In the genomic region with DNA sequence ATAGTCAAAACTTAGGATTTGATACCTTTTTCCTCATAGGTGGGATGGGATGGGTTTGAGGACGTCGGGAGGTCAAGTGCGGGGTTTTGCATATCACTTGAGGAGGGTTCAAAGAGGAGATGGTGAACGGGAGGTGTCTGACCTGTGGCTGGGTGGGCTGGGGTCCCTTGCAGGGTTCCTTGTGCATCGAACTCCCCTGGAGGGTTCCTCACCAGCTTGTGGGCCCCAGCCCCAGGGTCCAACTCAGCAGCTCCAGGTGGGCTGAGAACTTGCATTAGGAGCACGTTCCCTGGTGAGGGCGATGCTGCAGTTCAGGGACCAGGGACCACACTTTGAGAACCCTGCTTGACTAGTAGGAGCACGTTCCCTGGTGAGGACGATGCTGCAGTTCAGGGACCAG, we compare ENCODE assay signal across 19 cellular contexts. TPM values are rescaled to one million over a fixed set of nuclear protein-coding genes. Genes with fewer than 3 reads are reported as not detected.
DNase-seq lines count a peak whose midpoint lies in the region; ATAC-seq, FAIRE-seq and TF ChIP-seq lines count a peak whose summit lies in the region.
"Had no signal": no experiment of that assay in that cellular context is flagged by ENCODE, and none has a peak within 500 bp of the region (broad histone marks: within the 10 kb centered on the region; RNA-seq: fewer than 3 reads in every experiment).

No MANE protein-coding gene starts in this region.

- FAIRE-seq in kidney (lab: Jason Lieb, UNC) = no peak

- peak overlapping the region in 5 of 10 experiments; percentile 33 to 46 (median 42); a peak in 6 of 20 replicates for H3K4me3 ChIP-seq in BLaER1 treated with 17β-estradiol and CSF1 and Interleukin-3, amounts not matched to agents 10 nM and 100 nM
- no peak overlapping the region for H3K4me3 ChIP-seq in kidney (ENCODE audit: low read length in 2 of 2)
- no peak overlapping the region for H3K4me3 ChIP-seq in osteoblast (ENCODE audit: insufficient read depth, low read length)
- H3K4me3 ChIP-seq: HAP-1, MG63 had no signal

- no peaks in the 10 kb centered on the region for H3K79me2 ChIP-seq in osteoblast (ENCODE audit: insufficient read depth, low read length)

- peaks cover 84 to 99% (median 96%) of the 10 kb centered on the region in 11 experiments for H3K36me3 ChIP-seq in BLaER1 treated with 17β-estradiol and CSF1 and Interleukin-3, amounts not matched to agents 10 nM and 100 nM
- no peaks in the 10 kb centered on the region for H3K36me3 ChIP-seq in kidney (ENCODE audit: control insufficient read depth in 1 of 2, insufficient read depth in 2 of 2, low read length in 2 of 2)
- no peaks in the 10 kb centered on the region for H3K36me3 ChIP-seq in osteoblast (ENCODE audit: insufficient read depth, low read length)
- H3K36me3 ChIP-seq: HAP-1, MG63 had no signal

- intact Hi-C loops in kidney (cut with DNase I) = no loop called here
- intact Hi-C loops in sciatic nerve (cut with DNase I) = no loop called here

- H3K4me2 ChIP-seq in BLaER1 treated with 17β-estradiol and CSF1 and Interleukin-3, amounts not matched to agents 10 nM and 100 nM = peak overlapping the region; percentile 79 to 99 (median 85)
- no peak overlapping the region for H3K4me2 ChIP-seq in osteoblast (ENCODE audit: insufficient read depth, low read length)

- H3K4me1 ChIP-seq in BLaER1 treated with 17β-estradiol and CSF1 and Interleukin-3, amounts not matched to agents 10 nM and 100 nM = peaks cover 47 to 66% (median 61%) of the 10 kb centered on the region in 10 experiments
- H3K4me1 ChIP-seq in kidney (ENCODE audit: control insufficient read depth in 1 of 2, insufficient read depth in 1 of 2, low read depth in 1 of 2, low read length in 2 of 2) = no peaks in the 10 kb centered on the region
- H3K4me1 ChIP-seq in osteoblast (ENCODE audit: insufficient read depth, low read length) = no peaks in the 10 kb centered on the region
- H3K4me1 ChIP-seq: HAP-1 had no signal

- no peaks in the 10 kb centered on the region for H3K27me3 ChIP-seq in BLaER1 treated with 17β-estradiol and CSF1 and Interleukin-3, amounts not matched to agents 10 nM and 100 nM
- peaks cover 9% of the 10 kb centered on the region for H3K27me3 ChIP-seq in osteoblast (ENCODE audit: insufficient read depth, low read length)

- ATAC-seq in sciatic nerve (no peak), GM19455 (IDR thresholded peaks at IDR 0.05; ENCODE audit: unreplicated experiment) (no peak)

- H3K9ac ChIP-seq in BLaER1 treated with 17β-estradiol and CSF1 and Interleukin-3, amounts not matched to agents 10 nM and 100 nM = peak overlapping the region in 9 of 11 experiments; percentile 31 to 76 (median 58); a peak in 14 of 22 replicates
- no peak overlapping the region for H3K9ac ChIP-seq in kidney (ENCODE audit: low read length in 2 of 2)

- H3K4me3 Mint-ChIP-seq in IgD-negative memory B cell = no peak overlapping the region
- H3K4me3 Mint-ChIP-seq: CD4-positive, CD25-positive, alpha-beta regulatory T cell had no signal

- H3K27me3 Mint-ChIP-seq in IgD-negative memory B cell = peaks cover 1% of the 10 kb centered on the region
- H3K27me3 Mint-ChIP-seq: CD4-positive, CD25-positive, alpha-beta regulatory T cell had no signal

- H3K9me3 Mint-ChIP-seq in IgD-negative memory B cell = peaks cover 0 to 3% (median 2%) of the 10 kb centered on the region in 3 donors

- H2AFZ ChIP-seq in osteoblast (ENCODE audit: low read length) = no peak overlapping the region

- peaks cover 19 to 75% (median 35%) of the 10 kb centered on the region in 11 experiments for H3K9me3 ChIP-seq in BLaER1 treated with 17β-estradiol and CSF1 and Interleukin-3, amounts not matched to agents 10 nM and 100 nM (replicated peaks in 1 of 11)
- H3K9me3 ChIP-seq in kidney (ENCODE audit: control insufficient read depth in 1 of 2, low read length in 2 of 2) (no peaks in the 10 kb centered on the region), osteoblast (ENCODE audit: low read depth, low read length) (no peaks in the 10 kb centered on the region)
- H3K9me3 ChIP-seq: HAP-1, MG63 had no signal

- peak; percentile 32 for DNase-seq in kidney
- DNase-seq in sciatic nerve (ENCODE audit: low spot score) = peak; percentile 36
- DNase-seq in medulla oblongata (ENCODE audit: extremely low spot score) = no peak
- no peak for DNase-seq in osteoblast (ENCODE audit: insufficient read length, low spot score, missing footprints)
- DNase-seq in NCI-H146 (lab: John Stamatoyannopoulos, UW) = no peak
- DNase-seq: AML-193; CD4-positive, CD25-positive, alpha-beta regulatory T cell; COR-L47; DMS153; GDM1; Kasumi-1; MG63; NCI-H1048; NCI-H2029 treated with DMSO at 0.1 percent for 48 hours; NCI-H2171 had no signal

- H3K27ac Mint-ChIP-seq in IgD-negative memory B cell = peak overlapping the region in 2 of 3 donors; percentile 53 to 67
- H3K27ac Mint-ChIP-seq: CD4-positive, CD25-positive, alpha-beta regulatory T cell had no signal

- peaks cover 0 to 67% (median 37%) of the 10 kb centered on the region in 11 experiments; a peak in 15 of 22 replicates for H4K20me1 ChIP-seq in BLaER1 treated with 17β-estradiol and CSF1 and Interleukin-3, amounts not matched to agents 10 nM and 100 nM
- no peaks in the 10 kb centered on the region for H4K20me1 ChIP-seq in osteoblast (ENCODE audit: insufficient read depth, low read length)

- TF ChIP-seq CTCF in kidney (IDR thresholded peaks at IDR 0.05; ENCODE audit: borderline replicate concordance, extremely low read depth, insufficient read depth) (no peak), osteoblast (IDR thresholded peaks at IDR 0.05; ENCODE audit: extremely low read depth, low read depth, low read length) (no peak)

- H3K4me1 Mint-ChIP-seq in IgD-negative memory B cell = peaks cover 9 to 10% (median 9%) of the 10 kb centered on the region in 3 donors

- H3K27ac ChIP-seq in BLaER1 treated with 17β-estradiol and CSF1 and Interleukin-3, amounts not matched to agents 10 nM and 100 nM = peak overlapping the region in 8 of 11 experiments; percentile 81 to 90 (median 86); a peak in 15 of 22 replicates
- no peak overlapping the region for H3K27ac ChIP-seq in kidney (ENCODE audit: low read depth in 2 of 2, low read length in 2 of 2)
- no peak overlapping the region for H3K27ac ChIP-seq in osteoblast (ENCODE audit: low read depth, low read length)

- peaks cover 2% of the 10 kb centered on the region for H3K36me3 Mint-ChIP-seq in IgD-negative memory B cell
- H3K36me3 Mint-ChIP-seq: CD4-positive, CD25-positive, alpha-beta regulatory T cell had no signal

RNA-seq across cellular contexts. Expression of a gene that starts 23.2 kb away (rescaled TPM):
- 5.1 TPM for polyA plus RNA-seq in IgD-negative memory B cell
- total RNA-seq in kidney = 11.5 TPM
- 2.0 TPM for polyA plus RNA-seq in kidney (ENCODE audit: insufficient read depth, low read depth, low replicate concordance)
- total RNA-seq in sciatic nerve = 9.9 TPM
- under 0.01 and 0.36 TPM in 2 replicates for total RNA-seq in osteoblast

RNA-seq across cellular contexts. Expression of a gene that starts 37.4 kb away (rescaled TPM):
- polyA plus RNA-seq in IgD-negative memory B cell = 36.4 TPM
- 23.3 TPM for total RNA-seq in kidney
- 45.3 TPM for polyA plus RNA-seq in kidney (ENCODE audit: insufficient read depth, low read depth, low replicate concordance)
- total RNA-seq in sciatic nerve = 26.7 TPM
- 14.5 and 15.0 TPM in 2 replicates for total RNA-seq in osteoblast

Comparison
In these comparisons a context has a peak if more than half of its experiments do, and no peak if none do; other contexts are left out.
1. H3K27ac ChIP-seq: peak in BLaER1 treated with 17β-estradiol and CSF1 and Interleukin-3, amounts not matched to agents 10 nM and 100 nM (8 of 11); none in kidney (0 of 2) and osteoblast (single experiment).
2. H3K9ac ChIP-seq: peak in BLaER1 treated with 17β-estradiol and CSF1 and Interleukin-3, amounts not matched to agents 10 nM and 100 nM (9 of 11); none in kidney (0 of 2).
3. DNase-seq: peak in kidney (single experiment) and sciatic nerve (single experiment); none in medulla oblongata (single experiment), osteoblast (single experiment) and NCI-H146 (single experiment).